Comparison of ENCODE assay signal across 11 cellular contexts in the genomic region with DNA sequence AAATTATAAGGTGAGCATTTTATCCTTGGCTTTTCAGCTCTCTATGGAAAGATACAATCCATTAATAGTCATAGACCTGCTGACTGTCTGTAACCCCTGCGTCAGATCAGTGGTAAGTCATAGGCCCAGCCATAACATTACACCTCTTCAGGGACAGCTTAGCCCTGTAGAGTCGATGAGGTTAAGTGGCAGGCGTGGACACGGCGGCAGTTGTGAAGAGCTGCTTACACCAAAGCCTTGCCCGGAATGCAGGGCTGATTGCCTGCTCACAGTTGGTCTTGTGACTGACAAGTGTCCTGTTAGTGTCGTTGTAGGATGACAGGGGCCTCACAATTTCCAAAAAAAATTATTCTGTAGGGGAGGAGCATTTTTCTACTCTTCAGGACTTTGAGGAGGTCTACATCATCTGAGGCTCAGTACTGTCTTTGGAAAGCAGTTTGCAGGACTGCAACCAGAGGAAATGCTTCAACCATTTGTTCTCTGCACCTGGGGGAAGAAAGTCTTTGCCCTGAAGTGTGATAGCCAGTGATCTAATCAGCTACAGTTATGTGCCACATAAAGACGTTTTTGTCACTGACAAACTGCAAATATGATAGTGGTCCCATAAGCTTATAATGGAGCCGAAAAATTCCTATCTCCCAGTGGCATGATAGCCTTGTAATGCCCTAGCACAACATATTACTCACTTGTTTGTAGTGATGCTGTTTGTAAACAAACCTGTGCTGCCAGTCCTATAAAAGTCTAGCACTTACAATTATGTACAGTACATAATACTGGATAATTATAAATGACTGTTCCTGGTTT. TPM values are rescaled to one million over a fixed set of nuclear protein-coding genes. Genes with fewer than 3 reads are reported as not detected.
DNase-seq lines count a peak whose midpoint lies in the region; ATAC-seq and TF ChIP-seq lines count a peak whose summit lies in the region.
"Had no signal": no experiment of that assay in that cellular context is flagged by ENCODE, and none has a peak within 500 bp of the region (broad histone marks: within the 10 kb centered on the region; RNA-seq: fewer than 3 reads in every experiment).

No MANE protein-coding gene starts in this region.

- no peaks in the 10 kb centered on the region for H3K9me3 Mint-ChIP-seq in glutamatergic neuron (ENCODE audit: unreplicated experiment)
- no peaks in the 10 kb centered on the region for H3K9me3 Mint-ChIP-seq in naive thymus-derived CD4-positive, alpha-beta T cell
- H3K9me3 Mint-ChIP-seq: neural crest cell had no signal

- H2AFZ ChIP-seq in DND-41 (ENCODE audit: low read depth, low read length), result no peak overlapping the region
- no peak overlapping the region for H2AFZ ChIP-seq in MM.1S (ENCODE audit: low read length)

- H3K27me3 ChIP-seq in DND-41 (ENCODE audit: insufficient read depth, low read length, poor library complexity), result no peaks in the 10 kb centered on the region
- H3K27me3 ChIP-seq in MM.1S (replicated peaks; ENCODE audit: insufficient read depth, low read length), result no peaks in the 10 kb centered on the region
- no peaks in the 10 kb centered on the region for H3K27me3 ChIP-seq in naive thymus-derived CD4-positive, alpha-beta T cell (ENCODE audit: control insufficient read depth in 2 of 2, insufficient read depth in 2 of 2, low read length in 2 of 2)
- H3K27me3 ChIP-seq: suprapubic skin had no signal

- peak; percentile 13 for DNase-seq in DND-41
- DNase-seq in MM.1S, result no peak
- DNase-seq in glutamatergic neuron, result peak; percentile 35
- DNase-seq in naive thymus-derived CD4-positive, alpha-beta T cell, result no peak
- no peak for DNase-seq in UCSD-AML1 (lab: John Stamatoyannopoulos, UW; ENCODE audit: unreplicated experiment)
- no peak for DNase-seq in GF-D8 (lab: John Stamatoyannopoulos, UW)
- no peak for DNase-seq in GM19238 (ENCODE audit: insufficient read length, low spot score)
- DNase-seq: NCI-H1048, T1000 had no signal

- H3K36me3 ChIP-seq in DND-41 (ENCODE audit: insufficient read depth, low read length) (peaks cover 43% of the 10 kb centered on the region), MM.1S (replicated peaks; ENCODE audit: insufficient read depth, low read length) (no peaks in the 10 kb centered on the region; the same call in none of the 2 replicates)
- peaks cover 5 to 22% (median 5%) of the 10 kb centered on the region in 3 experiments for H3K36me3 ChIP-seq in naive thymus-derived CD4-positive, alpha-beta T cell (ENCODE audit: control insufficient read depth in 2 of 3, insufficient read depth in 3 of 3, low read length in 3 of 3)

- H3K9ac ChIP-seq in DND-41 (ENCODE audit: low read depth, low read length) (no peak overlapping the region), MM.1S (ENCODE audit: low read length) (no peak overlapping the region)

- H3K27ac Mint-ChIP-seq in glutamatergic neuron (ENCODE audit: unreplicated experiment), result no peak overlapping the region
- peak overlapping the region; percentile 9 to 83 (median 35) for H3K27ac Mint-ChIP-seq in naive thymus-derived CD4-positive, alpha-beta T cell

- no peaks in the 10 kb centered on the region for H3K9me2 ChIP-seq in MM.1S (replicated peaks; ENCODE audit: insufficient read depth, low read length)

- intact Hi-C loops in naive thymus-derived CD4-positive, alpha-beta T cell (cut with micrococcal nuclease), result no loop called here

- H4K20me1 ChIP-seq in DND-41 (ENCODE audit: insufficient read depth, low read length) (no peaks in the 10 kb centered on the region), MM.1S (ENCODE audit: insufficient read depth, low read length) (no peaks in the 10 kb centered on the region)

- H3K4me2 ChIP-seq in DND-41 (ENCODE audit: insufficient read depth, low read length) (no peak overlapping the region), MM.1S (ENCODE audit: low read depth, low read length) (no peak overlapping the region)

- H3K79me2 ChIP-seq in DND-41 (ENCODE audit: insufficient read depth, low read length) (peaks cover 34% of the 10 kb centered on the region; the same call in 1 of the 2 replicates), MM.1S (ENCODE audit: low read length) (peaks cover 93% of the 10 kb centered on the region)

- POLR2A ChIA-PET in naive thymus-derived CD4-positive, alpha-beta T cell (lab: Charles Lee), result interaction anchor here (0.6 to 1.9 kb wide), 3 partner anchors 15 to 173 kb away, joined by 4 to 8 read pairs (median 7); partner anchors contain the start of gene SELENOT

- H3K4me1 ChIP-seq in DND-41 (ENCODE audit: insufficient read depth, low read length) (peaks cover 13% of the 10 kb centered on the region), MM.1S (ENCODE audit: low read length) (peaks cover 28% of the 10 kb centered on the region)
- H3K4me1 ChIP-seq in naive thymus-derived CD4-positive, alpha-beta T cell (ENCODE audit: control insufficient read depth in 2 of 2, insufficient read depth in 2 of 2, low read length in 2 of 2), result no peaks in the 10 kb centered on the region
- H3K4me1 ChIP-seq: suprapubic skin had no signal

- no peaks in the 10 kb centered on the region for H3K27me3 Mint-ChIP-seq in glutamatergic neuron (ENCODE audit: unreplicated experiment)
- H3K27me3 Mint-ChIP-seq in naive thymus-derived CD4-positive, alpha-beta T cell, result no peaks in the 10 kb centered on the region

- H3K9me3 ChIP-seq in DND-41 (ENCODE audit: insufficient read depth, low read length, severe bottlenecking) (no peaks in the 10 kb centered on the region), MM.1S (replicated peaks; ENCODE audit: insufficient read depth, low read length) (no peaks in the 10 kb centered on the region)
- H3K9me3 ChIP-seq in naive thymus-derived CD4-positive, alpha-beta T cell (ENCODE audit: control insufficient read depth in 2 of 3, low read length in 3 of 3), result no peaks in the 10 kb centered on the region
- H3K9me3 ChIP-seq: suprapubic skin had no signal

- H3F3A ChIP-seq in MM.1S (ENCODE audit: insufficient read depth, low read length), result peaks cover 21% of the 10 kb centered on the region

- peak overlapping the region; percentile 21 for H3K27ac ChIP-seq in DND-41 (ENCODE audit: low read length)
- peak overlapping the region; percentile 10; the same call in 1 of the 2 replicates for H3K27ac ChIP-seq in MM.1S (ENCODE audit: low read length)
- H3K27ac ChIP-seq in naive thymus-derived CD4-positive, alpha-beta T cell (ENCODE audit: low read depth, low read length), result peak overlapping the region; percentile 12
- H3K27ac ChIP-seq: suprapubic skin had no signal

- H3K4me3 Mint-ChIP-seq in glutamatergic neuron (ENCODE audit: unreplicated experiment), result no peak overlapping the region
- no peak overlapping the region for H3K4me3 Mint-ChIP-seq in naive thymus-derived CD4-positive, alpha-beta T cell
- H3K4me3 Mint-ChIP-seq: neural crest cell had no signal

- H3K4me3 ChIP-seq in DND-41 (ENCODE audit: low read depth in 1 of 2, low read length in 2 of 2) (no peak overlapping the region), MM.1S (ENCODE audit: low read length) (no peak overlapping the region)
- no peak overlapping the region for H3K4me3 ChIP-seq in naive thymus-derived CD4-positive, alpha-beta T cell (ENCODE audit: low read length)
- H3K4me3 ChIP-seq: suprapubic skin had no signal

- CTCF ChIA-PET in naive thymus-derived CD4-positive, alpha-beta T cell (lab: Charles Lee), result no interaction called here

- no peaks in the 10 kb centered on the region for H3K36me3 Mint-ChIP-seq in glutamatergic neuron (ENCODE audit: unreplicated experiment)
- peaks cover 3 to 18% (median 8%) of the 10 kb centered on the region in 5 donors for H3K36me3 Mint-ChIP-seq in naive thymus-derived CD4-positive, alpha-beta T cell

- no peak for TF ChIP-seq CTCF in DND-41 (IDR thresholded peaks at IDR 0.05; ENCODE audit: borderline replicate concordance, extremely low read depth, low read length, poor library complexity, severe bottlenecking)
- TF ChIP-seq CTCF in MM.1S (IDR thresholded peaks at IDR 0.05; ENCODE audit: low read length), result no peak
- no peak for TF ChIP-seq CTCF in glutamatergic neuron (IDR thresholded peaks at IDR 0.05; ENCODE audit: partially characterized antibody, unreplicated experiment)

- ATAC-seq in DND-41 (ENCODE audit: insufficient read depth, low read depth), result peak; percentile 76
- ATAC-seq in naive thymus-derived CD4-positive, alpha-beta T cell, result no peak

- H3K4me1 Mint-ChIP-seq in glutamatergic neuron (ENCODE audit: low read depth, unreplicated experiment), result no peaks in the 10 kb centered on the region
- H3K4me1 Mint-ChIP-seq in naive thymus-derived CD4-positive, alpha-beta T cell, result peaks cover 0 to 24% (median 6%) of the 10 kb centered on the region in 7 donors
- H3K4me1 Mint-ChIP-seq: neural crest cell had no signal

RNA-seq across cellular contexts. Expression of gene SELENOT, which starts 14.9 kb away (rescaled TPM):
- total RNA-seq in glutamatergic neuron (ENCODE audit: unreplicated experiment), result 74.0 TPM
- 100 to 1,000 TPM in 1 of 5 experiments, 10 to 100 TPM in 4; 51.3 to 104 (median 78.1) TPM for total RNA-seq in naive thymus-derived CD4-positive, alpha-beta T cell
- 100 to 1,000 TPM; 174 to 179 TPM for polyA plus RNA-seq in naive thymus-derived CD4-positive, alpha-beta T cell

RNA-seq across cellular contexts. Expression of gene EIF2A, which starts 41.6 kb away (rescaled TPM):
- total RNA-seq in glutamatergic neuron (ENCODE audit: unreplicated experiment), result 72.3 TPM
- total RNA-seq in naive thymus-derived CD4-positive, alpha-beta T cell, result 100 to 1,000 TPM in 4 of 5 experiments, 10 to 100 TPM in 1; 94.7 to 135 (median 105) TPM
- polyA plus RNA-seq in naive thymus-derived CD4-positive, alpha-beta T cell, result 10 to 100 TPM; 54.1 to 58.4 TPM

RNA-seq across cellular contexts. Expression of gene SERP1, which starts 41.9 kb away (rescaled TPM):
- total RNA-seq in glutamatergic neuron (ENCODE audit: unreplicated experiment), result 45.2 TPM
- total RNA-seq in naive thymus-derived CD4-positive, alpha-beta T cell, result 100 to 1,000 TPM in 4 of 5 experiments, 10 to 100 TPM in 1; 89.4 to 120 (median 115) TPM
- polyA plus RNA-seq in naive thymus-derived CD4-positive, alpha-beta T cell, result 100 to 1,000 TPM; 115 to 140 TPM

Comparison
In these comparisons a context has a peak if more than half of its experiments do, and no peak if none do; other contexts are left out.
1. DNase-seq: peak in DND-41 (single experiment) and glutamatergic neuron (single experiment); none in MM.1S (single experiment), naive thymus-derived CD4-positive, alpha-beta T cell (0 of 9), UCSD-AML1 (single experiment), GF-D8 (single experiment) and GM19238 (single experiment).
2. Peak in every context shown above with its lines, with median percentiles within 50 percentile points of each other: H3K27ac ChIP-seq.